ENCODE assay signal across 9 cellular contexts in genomic region chr3:41522620-41523019, GRCh38.
DNase-seq lines count a peak whose midpoint lies in the region; ATAC-seq, FAIRE-seq and TF ChIP-seq lines count a peak whose summit lies in the region.
"Had no signal": no experiment of that assay in that cellular context is flagged by ENCODE, and none has a peak within 500 bp of the region (broad histone marks: within the 10 kb centered on the region; RNA-seq: fewer than 3 reads in every experiment).

No MANE protein-coding gene starts in this region.

- DNase-seq in stimulated activated naive B cell treated with anti-CD40 and anti-IgM and Interleukin-4, amounts not matched to agents 10 μg/mL and 1 μg/mL and 100 μg/mL, for 72 hours: peak; percentile 3
- DNase-seq in small intestine (no peak), BE2C (no peak)
- DNase-seq in activated naive CD4-positive, alpha-beta T cell (lab: John Stamatoyannopoulos, UW): no peak
- DNase-seq: erythroblast had no signal

- no peaks in the 10 kb centered on the region for H3K9me3 Mint-ChIP-seq in stimulated activated naive B cell treated with anti-CD40 and anti-IgM and Interleukin-4, amounts not matched to agents 10 μg/mL and 1 μg/mL and 100 μg/mL, for 72 hours

- TF ChIP-seq CTCF in BE2C (IDR thresholded peaks at IDR 0.05; ENCODE audit: low read depth, low read length): no peak

- H3K36me3 ChIP-seq in small intestine (ENCODE audit: control insufficient read depth in 2 of 2, insufficient read depth in 2 of 2, low read length in 2 of 2) (no peaks in the 10 kb centered on the region), BE2C (no peaks in the 10 kb centered on the region)

- H3K4me3 Mint-ChIP-seq in stimulated activated naive B cell treated with anti-CD40 and anti-IgM and Interleukin-4, amounts not matched to agents 10 μg/mL and 1 μg/mL and 100 μg/mL, for 72 hours: no peak overlapping the region
- H3K4me3 Mint-ChIP-seq: neural crest cell had no signal

- H3K4me1 ChIP-seq in small intestine (ENCODE audit: control insufficient read depth in 2 of 2, insufficient read depth in 1 of 2, low read depth in 1 of 2, low read length in 1 of 2) (peaks cover 0 to 2% of the 10 kb centered on the region in 2 donors), BE2C (no peaks in the 10 kb centered on the region)

- peak; percentile 60 for ATAC-seq in GM19035 (IDR thresholded peaks at IDR 0.05; ENCODE audit: unreplicated experiment)
- ATAC-seq in GM21825 (IDR thresholded peaks at IDR 0.05; ENCODE audit: unreplicated experiment): peak; percentile 73
- ATAC-seq in HG03432 (IDR thresholded peaks at IDR 0.05; ENCODE audit: unreplicated experiment): peak; percentile 73
- ATAC-seq in stimulated activated naive B cell treated with anti-CD40 and anti-IgM and Interleukin-4, amounts not matched to agents 10 μg/mL and 1 μg/mL and 100 μg/mL, for 72 hours (replicated peaks): peak; percentile 67 to 69

- H3K27me3 ChIP-seq in small intestine (ENCODE audit: control insufficient read depth in 2 of 2, insufficient read depth in 2 of 2, low read length in 2 of 2) (no peaks in the 10 kb centered on the region), BE2C (no peaks in the 10 kb centered on the region)

- no peak for FAIRE-seq in small intestine (lab: Jason Lieb, UNC)

- no peaks in the 10 kb centered on the region for H3K9me3 ChIP-seq in small intestine (ENCODE audit: control insufficient read depth, low read depth)
- H3K9me3 ChIP-seq in BE2C: no peaks in the 10 kb centered on the region

- H3K4me1 Mint-ChIP-seq in stimulated activated naive B cell treated with anti-CD40 and anti-IgM and Interleukin-4, amounts not matched to agents 10 μg/mL and 1 μg/mL and 100 μg/mL, for 72 hours: peaks cover 12 to 22% of the 10 kb centered on the region in 2 donors

- H3K27ac Mint-ChIP-seq in stimulated activated naive B cell treated with anti-CD40 and anti-IgM and Interleukin-4, amounts not matched to agents 10 μg/mL and 1 μg/mL and 100 μg/mL, for 72 hours: no peak overlapping the region

- WGBS in small intestine, 3 donors: 90 to 97% (median 91%) methylated on average over 3 of the region's 3 CpGs

- H3K27me3 Mint-ChIP-seq in stimulated activated naive B cell treated with anti-CD40 and anti-IgM and Interleukin-4, amounts not matched to agents 10 μg/mL and 1 μg/mL and 100 μg/mL, for 72 hours: no peaks in the 10 kb centered on the region

- H3K27ac ChIP-seq in small intestine (ENCODE audit: low read depth in 1 of 2, low read length in 1 of 2): no peak overlapping the region

- no peaks in the 10 kb centered on the region for H3K36me3 Mint-ChIP-seq in stimulated activated naive B cell treated with anti-CD40 and anti-IgM and Interleukin-4, amounts not matched to agents 10 μg/mL and 1 μg/mL and 100 μg/mL, for 72 hours

- no peak overlapping the region for H3K4me3 ChIP-seq in small intestine (ENCODE audit: low read depth in 1 of 2, low read length in 2 of 2)
- no peak overlapping the region for H3K4me3 ChIP-seq in BE2C (ENCODE audit: low read depth, low read length)
